In genomic region chr11:114321621-114322257, GRCh38 we compare ENCODE assay signal across 15 cellular contexts. TPM values are rescaled to one million over a fixed set of nuclear protein-coding genes. Genes with fewer than 3 reads are reported as not detected.
DNase-seq lines count a peak whose midpoint lies in the region; ATAC-seq and TF ChIP-seq lines count a peak whose summit lies in the region.
"Had no signal": no experiment of that assay in that cellular context is flagged by ENCODE, and none has a peak within 500 bp of the region (broad histone marks: within the 10 kb centered on the region; RNA-seq: fewer than 3 reads in every experiment).

No MANE protein-coding gene starts in this region.

- H3K4me3 ChIP-seq in astrocyte of the spinal cord (ENCODE audit: low read depth, low read length) (no peak overlapping the region), uterus (no peak overlapping the region), prostate gland (no peak overlapping the region)
- H3K4me3 ChIP-seq: thyroid gland had no signal

- no peaks in the 10 kb centered on the region for H3K36me3 Mint-ChIP-seq in effector memory CD8-positive, alpha-beta T cell (ENCODE audit: insufficient read depth)
- H3K36me3 Mint-ChIP-seq: activated CD4-positive, alpha-beta memory T cell treated with anti-CD3 and anti-CD28 coated beads for 36 hours had no signal

- H3K9me3 ChIP-seq in uterus: no peaks in the 10 kb centered on the region
- no peaks in the 10 kb centered on the region for H3K9me3 ChIP-seq in prostate gland
- H3K9me3 ChIP-seq: thyroid gland had no signal

- H3K4me1 ChIP-seq in uterus: no peaks in the 10 kb centered on the region
- no peaks in the 10 kb centered on the region for H3K4me1 ChIP-seq in prostate gland (replicated peaks)

- DNase-seq in left cardiac atrium (peak; percentile 51), Right ventricle myocardium inferior (ENCODE audit: missing footprints) (no peak), astrocyte of the spinal cord (ENCODE audit: low read depth, low spot score) (peak; percentile 88), hepatic stellate cell (ENCODE audit: low spot score) (peak; percentile 38), uterus (peak; percentile 36 to 60), prostate gland (ENCODE audit: low spot score) (no peak), NCI-H146 (lab: John Stamatoyannopoulos, UW) (no peak)
- DNase-seq in effector memory CD8-positive, alpha-beta T cell: no peak
- DNase-seq: activated CD4-positive, alpha-beta memory T cell treated with anti-CD3 and anti-CD28 coated beads for 36 hours; activated naive CD4-positive, alpha-beta T cell treated with anti-CD3 and anti-CD28 coated beads, Interleukin-2, amount 50 U/mL, for 16 hours; NCI-H187; retina had no signal

- no peak for TF ChIP-seq CTCF in astrocyte of the spinal cord (IDR thresholded peaks at IDR 0.05; ENCODE audit: low read depth, low read length)
- no peak for TF ChIP-seq CTCF in uterus (IDR thresholded peaks at IDR 0.05)
- TF ChIP-seq CTCF in prostate gland (IDR thresholded peaks at IDR 0.05): no peak

- intact Hi-C loops in left cardiac atrium (cut with DNase I) (no loop called here), Right ventricle myocardium inferior (cut with DNase I) (no loop called here), uterus (cut with DNase I; ENCODE audit: low total_unique reads) (no loop called here), prostate gland (cut with DNase I) (no loop called here)

- no peak overlapping the region for H3K27ac Mint-ChIP-seq in effector memory CD8-positive, alpha-beta T cell
- H3K27ac Mint-ChIP-seq: activated CD4-positive, alpha-beta memory T cell treated with anti-CD3 and anti-CD28 coated beads for 36 hours had no signal

- no peaks in the 10 kb centered on the region for H3K36me3 ChIP-seq in uterus
- no peaks in the 10 kb centered on the region for H3K36me3 ChIP-seq in prostate gland
- H3K36me3 ChIP-seq: thyroid gland had no signal

- H3K27ac ChIP-seq in uterus: peak overlapping the region; percentile 26 to 27
- H3K27ac ChIP-seq in prostate gland: no peak overlapping the region

- no peak for TF ChIP-seq POLR2A in uterus (IDR thresholded peaks at IDR 0.05)
- no peak for TF ChIP-seq POLR2A in prostate gland (IDR thresholded peaks at IDR 0.05)

- H3K27me3 ChIP-seq in uterus (no peaks in the 10 kb centered on the region), prostate gland (replicated peaks; ENCODE audit: insufficient read depth) (no peaks in the 10 kb centered on the region)
- H3K27me3 ChIP-seq: thyroid gland had no signal

- ATAC-seq in left cardiac atrium (peak in 1 of 2 donors; percentile 36), Right ventricle myocardium inferior (no peak)
- no peak for ATAC-seq in effector memory CD8-positive, alpha-beta T cell (replicated peaks)

- 66% methylated on average over 6 of the region's 6 CpGs for WGBS in prostate gland

- H3K9me3 Mint-ChIP-seq in effector memory CD8-positive, alpha-beta T cell: no peaks in the 10 kb centered on the region
- H3K9me3 Mint-ChIP-seq: activated CD4-positive, alpha-beta memory T cell treated with anti-CD3 and anti-CD28 coated beads for 36 hours had no signal

- H3K4me1 Mint-ChIP-seq in effector memory CD8-positive, alpha-beta T cell (ENCODE audit: low read depth in 2 of 2): no peaks in the 10 kb centered on the region

- H3K27me3 Mint-ChIP-seq in effector memory CD8-positive, alpha-beta T cell: peaks cover 38 to 70% of the 10 kb centered on the region in 2 donors

- in situ Hi-C loops in astrocyte of the spinal cord (cut with HindIII; ENCODE audit: low sequenced_read_pairs): no loop called here

- H3K4me3 Mint-ChIP-seq in effector memory CD8-positive, alpha-beta T cell: no peak overlapping the region
- H3K4me3 Mint-ChIP-seq: activated CD4-positive, alpha-beta memory T cell treated with anti-CD3 and anti-CD28 coated beads for 36 hours had no signal

RNA-seq across cellular contexts. Expression of gene NNMT, which starts 25.5 kb away (rescaled TPM):
- total RNA-seq in left cardiac atrium (100 to 1,000 TPM; 119 to 298 TPM), Right ventricle myocardium inferior (44.0 TPM), uterus (100 to 1,000 TPM in 2 of 4 donors, 10 to 100 TPM in 1, 1 to 10 TPM in 1; 4.6 to 362 (median 116) TPM), prostate gland (10 to 100 TPM; 59.3 to 63.2 TPM)
- total RNA-seq: activated CD4-positive, alpha-beta memory T cell treated with anti-CD3 and anti-CD28 coated beads for 36 hours; G401; T-helper 1 cell treated with Interleukin-12 subunit alpha and Interleukin-12 subunit beta and Interleukin-4 antibody, amounts not matched to agents 30 ng/mL and 1 ng/mL, for 36 hours had no signal

Comparison
In these comparisons a context has a peak if more than half of its experiments do, and no peak if none do; other contexts are left out.
1. DNase-seq: peak in left cardiac atrium (single experiment), astrocyte of the spinal cord (single experiment), hepatic stellate cell (single experiment) and uterus (2 of 2); none in Right ventricle myocardium inferior (single experiment), prostate gland (single experiment), effector memory CD8-positive, alpha-beta T cell (0 of 3) and NCI-H146 (single experiment).
2. H3K27ac ChIP-seq: peak in uterus (2 of 2); none in prostate gland (0 of 2).